In genomic region chr6:8057263-8057662, GRCh38 we compare ENCODE assay signal across 26 cellular contexts.
"Had no signal": no experiment of that assay in that cellular context is flagged by ENCODE, and none has a peak within 500 bp of the region (broad histone marks: within the 10 kb centered on the region; RNA-seq: fewer than 3 reads in every experiment).

No MANE protein-coding gene starts in this region.

- H3K9me3 Mint-ChIP-seq: activated CD4-positive, alpha-beta memory T cell treated with anti-CD3 and anti-CD28 coated beads for 36 hours; activated CD4-positive, alpha-beta T cell treated with anti-CD3 and anti-CD28 coated beads, Interleukin-2, amount 10 ng/mL, durations not matched to agents 7 days and 5 days; activated naive CD4-positive, alpha-beta T cell treated with anti-CD3 and anti-CD28 coated beads, Interleukin-2, amount 10 ng/mL, durations not matched to agents 7 days and 5 days; activated naive CD8-positive, alpha-beta T cell treated with anti-CD3 and anti-CD28 coated beads for 36 hours; activated T-helper 2 cell treated with anti-CD3 and anti-CD28 coated beads, Interferon-gamma antibody, Interleukin-2, Interleukin-4, amounts not matched to agents 10 μg/mL and 5 μg/mL and 100 μg/mL, durations not matched to agents 14 hours and 24 hours and 36 hours had no signal

- H3K27ac ChIP-seq: adrenal gland, colonic mucosa, Peyer's patch, RWPE1, SJCRH30, VCaP had no signal

- H3K27ac Mint-ChIP-seq: activated CD4-positive, alpha-beta memory T cell treated with anti-CD3 and anti-CD28 coated beads for 36 hours; activated CD4-positive, alpha-beta T cell treated with anti-CD3 and anti-CD28 coated beads, Interleukin-2, amount 10 ng/mL, durations not matched to agents 7 days and 5 days; activated naive CD4-positive, alpha-beta T cell treated with anti-CD3 and anti-CD28 coated beads, Interleukin-2, amount 10 ng/mL, durations not matched to agents 7 days and 5 days; activated naive CD8-positive, alpha-beta T cell treated with anti-CD3 and anti-CD28 coated beads for 36 hours; activated T-helper 2 cell treated with anti-CD3 and anti-CD28 coated beads, Interferon-gamma antibody, Interleukin-2, Interleukin-4, amounts not matched to agents 10 μg/mL and 5 μg/mL and 100 μg/mL, durations not matched to agents 14 hours and 24 hours and 36 hours had no signal

- H3K36me3 ChIP-seq: colonic mucosa, SJCRH30 had no signal

- H3K27me3 ChIP-seq: adrenal gland, colonic mucosa, Peyer's patch, SJCRH30 had no signal

- H3K4me3 Mint-ChIP-seq: activated CD4-positive, alpha-beta memory T cell treated with anti-CD3 and anti-CD28 coated beads for 36 hours; activated CD4-positive, alpha-beta T cell treated with anti-CD3 and anti-CD28 coated beads, Interleukin-2, amount 10 ng/mL, durations not matched to agents 7 days and 5 days; activated naive CD4-positive, alpha-beta T cell treated with anti-CD3 and anti-CD28 coated beads, Interleukin-2, amount 10 ng/mL, durations not matched to agents 7 days and 5 days; activated naive CD8-positive, alpha-beta T cell treated with anti-CD3 and anti-CD28 coated beads for 36 hours had no signal

- H3K4me1 Mint-ChIP-seq: activated naive CD4-positive, alpha-beta T cell treated with anti-CD3 and anti-CD28 coated beads, Interleukin-2, amount 10 ng/mL, durations not matched to agents 7 days and 5 days had no signal

- H3K27me3 Mint-ChIP-seq: activated CD4-positive, alpha-beta memory T cell treated with anti-CD3 and anti-CD28 coated beads for 36 hours; activated CD4-positive, alpha-beta T cell treated with anti-CD3 and anti-CD28 coated beads, Interleukin-2, amount 10 ng/mL, durations not matched to agents 7 days and 5 days; activated naive CD4-positive, alpha-beta T cell treated with anti-CD3 and anti-CD28 coated beads, Interleukin-2, amount 10 ng/mL, durations not matched to agents 7 days and 5 days; activated naive CD8-positive, alpha-beta T cell treated with anti-CD3 and anti-CD28 coated beads for 36 hours had no signal

- H3K4me1 ChIP-seq: colonic mucosa, Peyer's patch, SJCRH30 had no signal

- H3K4me3 ChIP-seq: adrenal gland, colonic mucosa, Peyer's patch, SJCRH30 had no signal

- H3K9me3 ChIP-seq: adrenal gland, colonic mucosa, Peyer's patch, SJCRH30 had no signal

- DNase-seq: activated CD4-positive, alpha-beta memory T cell treated with anti-CD3 and anti-CD28 coated beads for 36 hours; activated CD4-positive, alpha-beta T cell treated with anti-CD3 and anti-CD28 coated beads, Interleukin-2, amount 10 ng/mL, durations not matched to agents 7 days and 5 days; activated CD4-positive, CD25-positive, alpha-beta regulatory T cell; activated CD8-positive, alpha-beta memory T cell treated with anti-CD3 and anti-CD28 coated beads for 24 hours; activated gamma-delta T cell treated with Interleukin-2 at 50 U/mL for 16 hours; activated naive CD4-positive, alpha-beta T cell treated with anti-CD3 and anti-CD28 coated beads, Interleukin-2, amount 10 ng/mL, durations not matched to agents 7 days and 5 days; activated naive CD8-positive, alpha-beta T cell treated with anti-CD3 and anti-CD28 coated beads for 36 hours; activated T-cell treated with anti-CD3 and anti-CD28 coated beads, Interleukin-2, amount 50 U/mL, for 48 hours; adrenal gland; anterior cingulate cortex; cerebellar nuclear complex; colonic mucosa; NCI-H1105 treated with DMSO at 0.1 percent for 48 hours; NCI-H2029; NCI-H345; NCI-H510A; NCI-H69; NK-92 treated with Interleukin-12 subunit alpha and Interleukin-12 subunit beta, amount 100 ng/mL, for 24 hours; OCI-M1; Peyer's patch; Right ventricle myocardium superior; SJCRH30; T-helper 1 cell had no signal
